ENCODE assay signal across 29 cellular contexts in the genomic region with DNA sequence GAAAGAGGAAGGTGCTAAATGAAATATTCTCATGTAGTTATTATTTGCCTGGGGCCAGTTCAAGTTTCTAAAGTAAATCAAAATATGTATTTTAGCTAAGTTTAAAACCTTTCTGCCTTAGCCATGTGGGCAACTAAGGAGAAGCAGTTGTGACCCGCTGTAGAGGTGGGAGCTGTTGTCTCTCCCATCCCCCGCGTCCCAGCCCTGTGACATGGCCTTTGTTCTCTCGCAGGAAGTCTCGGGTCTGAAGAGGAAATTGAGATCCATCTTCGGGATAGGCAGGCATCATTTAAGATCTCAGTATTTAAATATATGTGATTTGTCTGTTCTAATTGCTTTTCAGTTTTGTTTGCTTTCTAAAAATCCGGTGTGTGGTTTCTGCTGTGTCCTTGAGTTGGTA.
A peak's percentile ranks its signal among the peaks of the same experiment; 100 is the strongest.
DNase-seq lines count a peak whose midpoint lies in the region; ATAC-seq and TF ChIP-seq lines count a peak whose summit lies in the region.
"Had no signal": no experiment of that assay in that cellular context is flagged by ENCODE, and none has a peak within 500 bp of the region (broad histone marks: within the 10 kb centered on the region; RNA-seq: fewer than 3 reads in every experiment).

No MANE protein-coding gene starts in this region.

- no peaks in the 10 kb centered on the region for H3K27me3 ChIP-seq in BLaER1 treated with 17β-estradiol and CSF1 and Interleukin-3, amounts not matched to agents 10 nM and 100 nM
- no peaks in the 10 kb centered on the region for H3K27me3 ChIP-seq in testis
- H3K27me3 ChIP-seq in WERI-Rb-1 (ENCODE audit: insufficient read depth, low read depth, severe bottlenecking): no peaks in the 10 kb centered on the region
- H3K27me3 ChIP-seq: adrenal gland had no signal

- no peaks in the 10 kb centered on the region for H3K36me3 Mint-ChIP-seq in WTC11
- H3K36me3 Mint-ChIP-seq: activated CD4-positive, alpha-beta memory T cell treated with anti-CD3 and anti-CD28 coated beads for 36 hours; CD8-positive, alpha-beta memory T cell had no signal

- ATAC-seq in WTC11: peak; percentile 77
- ATAC-seq: sciatic nerve had no signal

- TF ChIP-seq POLR2A in testis (IDR thresholded peaks at IDR 0.05): no peak

- WGBS in testis, 2 donors: 29 to 45% methylated on average over 7 of the region's 7 CpGs

- H3K4me2 ChIP-seq in BLaER1 treated with 17β-estradiol and CSF1 and Interleukin-3, amounts not matched to agents 10 nM and 100 nM: peak overlapping the region; percentile 51 to 71 (median 60)

- no peak overlapping the region for H3K4me3 ChIP-seq in BLaER1 treated with 17β-estradiol and CSF1 and Interleukin-3, amounts not matched to agents 10 nM and 100 nM
- H3K4me3 ChIP-seq in testis (no peak overlapping the region), WERI-Rb-1 (ENCODE audit: low read depth, low read length) (no peak overlapping the region)
- H3K4me3 ChIP-seq: adrenal gland, left ventricle myocardium inferior, prostate gland, tibial nerve had no signal

- intact Hi-C loops in testis (cut with DNase I; ENCODE audit: low total_unique reads): no loop called here

- POLR2A ChIA-PET in WTC11 (lab: Charles Lee): no interaction called here

- peaks cover 16 to 24% (median 20%) of the 10 kb centered on the region in 10 experiments for H3K4me1 ChIP-seq in BLaER1 treated with 17β-estradiol and CSF1 and Interleukin-3, amounts not matched to agents 10 nM and 100 nM
- peaks cover 12% of the 10 kb centered on the region for H3K4me1 ChIP-seq in testis
- H3K4me1 ChIP-seq: adrenal gland, prostate gland had no signal

- CTCF ChIA-PET in WTC11 (lab: Charles Lee): interaction anchor here (0.6 kb wide), 2 partner anchors 136 to 149 kb away, joined by 3 read pairs; no protein-coding TSS in a partner anchor

- no peaks in the 10 kb centered on the region for H3K9me3 Mint-ChIP-seq in WTC11
- H3K9me3 Mint-ChIP-seq: activated CD4-positive, alpha-beta memory T cell treated with anti-CD3 and anti-CD28 coated beads for 36 hours; CD8-positive, alpha-beta memory T cell; central memory CD8-positive, alpha-beta T cell; dendritic cell treated with granulocyte-macrophage colony-stimulating factor and Interleukin-4, amounts not matched to agents 40 ng/mL and 50 ng/mL, for 4 days had no signal

- no peak overlapping the region for H3K4me3 Mint-ChIP-seq in WTC11
- H3K4me3 Mint-ChIP-seq: activated CD4-positive, alpha-beta memory T cell treated with anti-CD3 and anti-CD28 coated beads for 36 hours; CD8-positive, alpha-beta memory T cell; central memory CD8-positive, alpha-beta T cell; dendritic cell treated with granulocyte-macrophage colony-stimulating factor and Interleukin-4, amounts not matched to agents 40 ng/mL and 50 ng/mL, for 4 days had no signal

- in situ Hi-C loops in KBM-7 (cut with MboI; ENCODE audit: low pct_unique_long_range_greater_than_20kb, low sequenced_read_pairs): no loop called here

- DNase-seq in KBM-7 (peak; percentile 33), WTC11 (ENCODE audit: low spot score) (peak; percentile 38), iPS-NIHi7 (ENCODE audit: extremely low spot score) (peak; percentile 63), NCI-H2029 (lab: John Stamatoyannopoulos, UW) (no peak), testis (no peak), NCI-H510A treated with DMSO at 0.1 percent for 48 hours (lab: John Stamatoyannopoulos, UW) (no peak), WERI-Rb-1 (no peak)
- DNase-seq: activated CD4-positive, alpha-beta memory T cell treated with anti-CD3 and anti-CD28 coated beads for 36 hours; activated CD4-positive, CD25-positive, alpha-beta regulatory T cell treated with anti-CD3 and anti-CD28 coated beads, Interleukin-2, amount 50 U/mL, for 72 hours; activated CD8-positive, alpha-beta memory T cell treated with anti-CD3 and anti-CD28 coated beads, Interleukin-2, amount 50 U/mL, for 4 hours; activated naive CD4-positive, alpha-beta T cell; CD8-positive, alpha-beta memory T cell; GOT3; KG1; left ventricle myocardium inferior; mesenchymal stem cell; NCI-H146; NCI-H2107; NCI-H446 treated with DMSO at 0.1 percent for 48 hours; OCI-M1; stimulated activated CD4-positive, alpha-beta T cell treated with anti-CD3 and anti-CD28 coated beads, Interleukin-12 subunit alpha, Interleukin-12 subunit beta, amount 100 ng/mL, for 4 hours; stimulated activated CD4-positive, alpha-beta T cell treated with anti-CD3 and anti-CD28 coated beads, Interleukin-4, amount 100 ng/mL, for 4 hours had no signal

- H3K9me3 ChIP-seq in BLaER1 treated with 17β-estradiol and CSF1 and Interleukin-3, amounts not matched to agents 10 nM and 100 nM (replicated peaks in 1 of 11): no peaks in the 10 kb centered on the region
- H3K9me3 ChIP-seq in testis (no peaks in the 10 kb centered on the region), WERI-Rb-1 (ENCODE audit: severe bottlenecking) (no peaks in the 10 kb centered on the region)
- H3K9me3 ChIP-seq: adrenal gland, left ventricle myocardium inferior, prostate gland, tibial nerve had no signal

- H3K4me1 Mint-ChIP-seq in WTC11: peaks cover 45% of the 10 kb centered on the region
- H3K4me1 Mint-ChIP-seq: central memory CD8-positive, alpha-beta T cell had no signal

- peak overlapping the region; percentile 61 for H3K27ac Mint-ChIP-seq in WTC11
- H3K27ac Mint-ChIP-seq: activated CD4-positive, alpha-beta memory T cell treated with anti-CD3 and anti-CD28 coated beads for 36 hours; dendritic cell treated with granulocyte-macrophage colony-stimulating factor and Interleukin-4, amounts not matched to agents 40 ng/mL and 50 ng/mL, for 4 days had no signal

- H4K20me1 ChIP-seq in BLaER1 treated with 17β-estradiol and CSF1 and Interleukin-3, amounts not matched to agents 10 nM and 100 nM: no peaks in the 10 kb centered on the region

- peak overlapping the region in 5 of 11 experiments; percentile 2 to 30 (median 11); a peak in 4 of 22 replicates for H3K27ac ChIP-seq in BLaER1 treated with 17β-estradiol and CSF1 and Interleukin-3, amounts not matched to agents 10 nM and 100 nM
- H3K27ac ChIP-seq in testis (no peak overlapping the region), WERI-Rb-1 (no peak overlapping the region)
- H3K27ac ChIP-seq: adrenal gland, left ventricle myocardium inferior, prostate gland, tibial nerve had no signal

- no peaks in the 10 kb centered on the region for H3K27me3 Mint-ChIP-seq in WTC11 (ENCODE audit: low read depth)

- no peak overlapping the region for H3K9ac ChIP-seq in BLaER1 treated with 17β-estradiol and CSF1 and Interleukin-3, amounts not matched to agents 10 nM and 100 nM

- H3K36me3 ChIP-seq in BLaER1 treated with 17β-estradiol and CSF1 and Interleukin-3, amounts not matched to agents 10 nM and 100 nM: no peaks in the 10 kb centered on the region
- H3K36me3 ChIP-seq in testis (ENCODE audit: low read depth, missing control alignments) (no peaks in the 10 kb centered on the region), WERI-Rb-1 (no peaks in the 10 kb centered on the region)
- H3K36me3 ChIP-seq: adrenal gland, left ventricle myocardium inferior, prostate gland, tibial nerve had no signal

- TF ChIP-seq CTCF in WTC11 (IDR thresholded peaks at IDR 0.05): no peak
- TF ChIP-seq CTCF in testis (IDR thresholded peaks at IDR 0.05): no peak
- TF ChIP-seq CTCF in WERI-Rb-1 (IDR thresholded peaks at IDR 0.05; ENCODE audit: low read depth, low read length): no peak

TF ChIP-seq in WTC11, 78 proteins besides CTCF, POLR2A, EP300 and RAD21:
- no peak for TF ChIP-seq PRRX2 (CRISPR knock-in tag; IDR thresholded peaks at IDR 0.05)
- TF ChIP-seq, protein P1, sequence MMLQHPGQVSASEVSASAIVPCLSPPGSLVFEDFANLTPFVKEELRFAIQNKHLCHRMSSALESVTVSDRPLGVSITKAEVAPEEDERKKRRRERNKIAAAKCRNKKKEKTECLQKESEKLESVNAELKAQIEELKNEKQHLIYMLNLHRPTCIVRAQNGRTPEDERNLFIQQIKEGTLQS (CRISPR knock-in tag; conservative IDR thresholded peaks at IDR 0.05): no peak
- TF ChIP-seq, protein P2, sequence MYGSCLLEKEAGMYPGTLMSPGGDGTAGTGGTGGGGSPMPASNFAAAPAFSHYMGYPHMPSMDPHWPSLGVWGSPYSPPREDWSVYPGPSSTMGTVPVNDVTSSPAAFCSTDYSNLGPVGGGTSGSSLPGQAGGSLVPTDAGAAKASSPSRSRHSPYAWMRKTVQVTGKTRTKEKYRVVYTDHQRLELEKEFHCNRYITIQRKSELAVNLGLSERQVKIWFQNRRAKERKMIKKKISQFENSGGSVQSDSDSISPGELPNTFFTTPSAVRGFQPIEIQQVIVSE (CRISPR knock-in tag; IDR thresholded peaks at IDR 0.05; ENCODE audit: borderline replicate concordance): no peak
- no peak for TF ChIP-seq ZNF671 (CRISPR knock-in tag; IDR thresholded peaks at IDR 0.05)
- no peak for TF ChIP-seq SMAD4 (CRISPR knock-in tag; IDR thresholded peaks at IDR 0.05)
TF ChIP-seq in WTC11: peak in this region for 0.

Comparison
In these comparisons a context has a peak if more than half of its experiments do, and no peak if none do; other contexts are left out.
1. DNase-seq: peak in KBM-7 (single experiment), WTC11 (single experiment) and iPS-NIHi7 (single experiment); none in NCI-H2029 (single experiment), testis (single experiment), NCI-H510A treated with DMSO at 0.1 percent for 48 hours (single experiment) and WERI-Rb-1 (single experiment).